In genomic region chr11:64306563-64306875, GRCh38 we compare ENCODE assay signal across 8 cellular contexts. TPM values are rescaled to one million over a fixed set of nuclear protein-coding genes. Genes with fewer than 3 reads are reported as not detected.
A peak's percentile ranks its signal among the peaks of the same experiment; 100 is the strongest.
DNase-seq lines count a peak whose midpoint lies in the region; ATAC-seq and TF ChIP-seq lines count a peak whose summit lies in the region.

No MANE protein-coding gene starts in this region.

- H3K27ac ChIP-seq in BLaER1 treated with 17β-estradiol and CSF1 and Interleukin-3, amounts not matched to agents 10 nM and 100 nM: peak overlapping the region; percentile 64 to 97 (median 92); a peak in 21 of 22 replicates
- peak overlapping the region; percentile 4 for H3K27ac ChIP-seq in OCI-LY1 (ENCODE audit: low read depth, low read length, poor library complexity, severe bottlenecking)
- no peak overlapping the region for H3K27ac ChIP-seq in endodermal cell (ENCODE audit: low read depth, low read length)
- no peak overlapping the region for H3K27ac ChIP-seq in neural cell (ENCODE audit: low read length)

- H2AFZ ChIP-seq in OCI-LY1 (ENCODE audit: low read length): no peak overlapping the region
- H2AFZ ChIP-seq in neural cell (ENCODE audit: low read depth, low read length): no peak overlapping the region

- no peak for TF ChIP-seq CTCF in OCI-LY1 (IDR thresholded peaks at IDR 0.05; ENCODE audit: low read length)
- TF ChIP-seq CTCF in endodermal cell (conservative IDR thresholded peaks at IDR 0.05): no peak
- no peak for TF ChIP-seq CTCF in neural cell (IDR thresholded peaks at IDR 0.05; ENCODE audit: poor library complexity, severe bottlenecking)

- peaks cover 6 to 13% (median 8%) of the 10 kb centered on the region in 11 experiments for H3K27me3 ChIP-seq in BLaER1 treated with 17β-estradiol and CSF1 and Interleukin-3, amounts not matched to agents 10 nM and 100 nM
- no peaks in the 10 kb centered on the region for H3K27me3 ChIP-seq in OCI-LY1 (ENCODE audit: insufficient read depth, low read length)
- H3K27me3 ChIP-seq in endodermal cell (ENCODE audit: control insufficient read depth, insufficient read depth, low read length, poor library complexity, severe bottlenecking): peaks cover 12% of the 10 kb centered on the region
- peaks cover 5% of the 10 kb centered on the region for H3K27me3 ChIP-seq in neural cell (ENCODE audit: insufficient read depth, low read depth, low read length)

- no peaks in the 10 kb centered on the region for H3F3A ChIP-seq in OCI-LY1 (ENCODE audit: insufficient read depth, low read length)
- H3F3A ChIP-seq in neural cell (ENCODE audit: insufficient read depth, low read length, poor library complexity, severe bottlenecking): no peaks in the 10 kb centered on the region

- peaks cover 8% of the 10 kb centered on the region for H3K4me1 Mint-ChIP-seq in endodermal cell

- no peak for DNase-seq in endodermal cell
- no peak for DNase-seq in NOMO-1 treated with dmso at 0.1 percent for 144 hours (lab: John Stamatoyannopoulos, UW; ENCODE audit: unreplicated experiment)
- no peak for DNase-seq in kidney tubule cell (ENCODE audit: low spot score)

- TF ChIP-seq EP300 in neural cell (conservative IDR thresholded peaks at IDR 0.05; ENCODE audit: poor library complexity, severe bottlenecking): no peak

- H3K27me3 Mint-ChIP-seq in endodermal cell (ENCODE audit: insufficient read depth): peaks cover 11% of the 10 kb centered on the region

- TF ChIP-seq RAD21 in neural cell (conservative IDR thresholded peaks at IDR 0.05): no peak

- H3K9me2 ChIP-seq in OCI-LY1 (ENCODE audit: low read depth, low read length) (no peaks in the 10 kb centered on the region), neural cell (ENCODE audit: insufficient read depth, low read length) (no peaks in the 10 kb centered on the region)

- H3K9me3 ChIP-seq in BLaER1 treated with 17β-estradiol and CSF1 and Interleukin-3, amounts not matched to agents 10 nM and 100 nM (replicated peaks in 1 of 11): no peaks in the 10 kb centered on the region
- no peaks in the 10 kb centered on the region for H3K9me3 ChIP-seq in OCI-LY1 (ENCODE audit: low read length)
- no peaks in the 10 kb centered on the region for H3K9me3 ChIP-seq in endodermal cell (ENCODE audit: control insufficient read depth, low read length)
- no peaks in the 10 kb centered on the region for H3K9me3 ChIP-seq in neural cell (ENCODE audit: low read length)

- peaks cover 22 to 52% (median 42%) of the 10 kb centered on the region in 11 experiments; a peak in 20 of 22 replicates for H4K20me1 ChIP-seq in BLaER1 treated with 17β-estradiol and CSF1 and Interleukin-3, amounts not matched to agents 10 nM and 100 nM
- H4K20me1 ChIP-seq in OCI-LY1 (ENCODE audit: insufficient read depth, low read length) (no peaks in the 10 kb centered on the region), neural cell (ENCODE audit: insufficient read depth) (peaks cover 6% of the 10 kb centered on the region)

- peaks cover 17% of the 10 kb centered on the region for H3K36me3 Mint-ChIP-seq in endodermal cell (ENCODE audit: low read depth)

- WGBS in endodermal cell (ENCODE audit: insufficient coverage in 1 of 2, insufficient read length in 1 of 2), 2 experiments: 20 to 27% methylated on average over 2 to 9 of the region's 9 CpGs

- peaks cover 10% of the 10 kb centered on the region for H3K79me2 ChIP-seq in OCI-LY1 (ENCODE audit: insufficient read depth, low read length)
- H3K79me2 ChIP-seq in neural cell (replicated peaks; ENCODE audit: insufficient read depth, low read length): peaks cover 10% of the 10 kb centered on the region

- peak overlapping the region; percentile 97 for H3K27ac Mint-ChIP-seq in endodermal cell

- peak overlapping the region; percentile 85 to 96 (median 92) for H3K9ac ChIP-seq in BLaER1 treated with 17β-estradiol and CSF1 and Interleukin-3, amounts not matched to agents 10 nM and 100 nM
- H3K9ac ChIP-seq in OCI-LY1 (ENCODE audit: low read length) (peak overlapping the region; percentile 92), endodermal cell (ENCODE audit: extremely low read depth, low read length, poor library complexity, severe bottlenecking) (peak overlapping the region; percentile 54), neural cell (ENCODE audit: low read length) (peak overlapping the region; percentile 75)

- ATAC-seq in HG03108 (IDR thresholded peaks at IDR 0.05; ENCODE audit: unreplicated experiment): no peak
- no peak for ATAC-seq in GM18873 (IDR thresholded peaks at IDR 0.05; ENCODE audit: low FRiP score, unreplicated experiment)

- peaks cover 27 to 64% (median 37%) of the 10 kb centered on the region in 10 experiments for H3K4me1 ChIP-seq in BLaER1 treated with 17β-estradiol and CSF1 and Interleukin-3, amounts not matched to agents 10 nM and 100 nM
- peaks cover 19% of the 10 kb centered on the region for H3K4me1 ChIP-seq in OCI-LY1 (ENCODE audit: insufficient read depth, low read length, severe bottlenecking)
- H3K4me1 ChIP-seq in endodermal cell (ENCODE audit: control insufficient read depth, insufficient read depth, low read length): no peaks in the 10 kb centered on the region

- H3K9me3 Mint-ChIP-seq in endodermal cell: no peaks in the 10 kb centered on the region

- H3K4me2 ChIP-seq in BLaER1 treated with 17β-estradiol and CSF1 and Interleukin-3, amounts not matched to agents 10 nM and 100 nM: peak overlapping the region; percentile 92 to 100 (median 97)
- H3K4me2 ChIP-seq in OCI-LY1 (ENCODE audit: low read length) (peak overlapping the region; percentile 94), neural cell (ENCODE audit: low read length) (peak overlapping the region; percentile 56)

- H3K4me3 ChIP-seq in BLaER1 treated with 17β-estradiol and CSF1 and Interleukin-3, amounts not matched to agents 10 nM and 100 nM: peak overlapping the region; percentile 69 to 94 (median 84)
- peak overlapping the region; percentile 70 for H3K4me3 ChIP-seq in OCI-LY1 (ENCODE audit: low read depth, low read length, poor library complexity, severe bottlenecking)
- peak overlapping the region; percentile 95 for H3K4me3 ChIP-seq in endodermal cell (ENCODE audit: low read length)
- peak overlapping the region; percentile 78 for H3K4me3 ChIP-seq in neural cell (ENCODE audit: low read length)

- peak overlapping the region; percentile 90 for H3K4me3 Mint-ChIP-seq in endodermal cell

- H3K36me3 ChIP-seq in BLaER1 treated with 17β-estradiol and CSF1 and Interleukin-3, amounts not matched to agents 10 nM and 100 nM: peaks cover 15 to 45% (median 24%) of the 10 kb centered on the region in 11 experiments; a peak in 20 of 22 replicates
- peaks cover 16% of the 10 kb centered on the region; the same call in 1 of the 2 replicates for H3K36me3 ChIP-seq in OCI-LY1 (ENCODE audit: insufficient read depth, low read length)
- H3K36me3 ChIP-seq in endodermal cell (ENCODE audit: control insufficient read depth, insufficient read depth, low read length): peaks cover 9% of the 10 kb centered on the region
- H3K36me3 ChIP-seq in neural cell (ENCODE audit: insufficient read depth, low read length): no peaks in the 10 kb centered on the region

TF ChIP-seq in neural cell, 6 proteins besides CTCF, POLR2A, EP300 and RAD21:
- TF ChIP-seq SMC3 (conservative IDR thresholded peaks at IDR 0.05; ENCODE audit: poor library complexity): no peak
TF ChIP-seq in neural cell: peak in this region for 0.

RNA-seq across cellular contexts. Expression of gene ESRRA, which starts 1.2 kb away (rescaled TPM):
- 10 to 100 TPM; 22.8 to 34.5 TPM for total RNA-seq in endodermal cell
- polyA plus RNA-seq in endodermal cell (2013, experiment 1 of 2): 20.0 TPM
- 17.8 TPM for polyA plus RNA-seq in endodermal cell (2013, experiment 2 of 2)
- polyA plus RNA-seq in neural cell: 29.0 and 30.0 TPM in 2 replicates
- polyA minus RNA-seq in neural cell: 20.7 and 25.3 TPM in 2 replicates

RNA-seq across cellular contexts. Expression of gene CATSPERZ, which starts 6.4 kb away (rescaled TPM):
- not detected for total RNA-seq in endodermal cell
- polyA plus RNA-seq in endodermal cell (2013, experiment 1 of 2): not detected
- not detected for polyA plus RNA-seq in endodermal cell (2013, experiment 2 of 2)
- 3.4 TPM in 1 of 2 replicates, not detected in the other for polyA plus RNA-seq in neural cell
- polyA minus RNA-seq in neural cell: not detected in 2 replicates

RNA-seq across cellular contexts. Expression of gene TRMT112, which starts 10.8 kb away (rescaled TPM):
- 100 to 1,000 TPM; 265 to 352 TPM for total RNA-seq in endodermal cell
- polyA plus RNA-seq in endodermal cell (2013, experiment 1 of 2): 224 TPM
- 197 TPM for polyA plus RNA-seq in endodermal cell (2013, experiment 2 of 2)
- polyA plus RNA-seq in neural cell: 278 and 335 TPM in 2 replicates
- 58.7 and 78.5 TPM in 2 replicates for polyA minus RNA-seq in neural cell

RNA-seq across cellular contexts. Expression of gene PRDX5, which starts 11.4 kb away (rescaled TPM):
- 100 to 1,000 TPM; 235 to 289 TPM for total RNA-seq in endodermal cell
- polyA plus RNA-seq in endodermal cell (2013, experiment 1 of 2): 188 TPM
- 181 TPM for polyA plus RNA-seq in endodermal cell (2013, experiment 2 of 2)
- polyA plus RNA-seq in neural cell: 452 and 489 TPM in 2 replicates
- polyA minus RNA-seq in neural cell: 135 and 150 TPM in 2 replicates

RNA-seq across cellular contexts. Expression of gene KCNK4, which starts 15.4 kb away (rescaled TPM):
- total RNA-seq in endodermal cell: not detected
- polyA plus RNA-seq in endodermal cell (2013, experiment 1 of 2): not detected
- polyA plus RNA-seq in endodermal cell (2013, experiment 2 of 2): not detected
- polyA plus RNA-seq in neural cell: 0.60 and 1.0 TPM in 2 replicates
- polyA minus RNA-seq in neural cell: 0.81 and 1.9 TPM in 2 replicates

Comparison
In these comparisons a context has a peak if more than half of its experiments do, and no peak if none do; other contexts are left out.
1. H3K27ac ChIP-seq: peak in BLaER1 treated with 17β-estradiol and CSF1 and Interleukin-3, amounts not matched to agents 10 nM and 100 nM (11 of 11) and OCI-LY1 (single experiment); none in endodermal cell (single experiment) and neural cell (single experiment).
2. Peak in every context shown above with its lines, with median percentiles within 50 percentile points of each other: H3K4me2 ChIP-seq, H3K4me3 ChIP-seq and H3K9ac ChIP-seq.